In the genomic region with DNA sequence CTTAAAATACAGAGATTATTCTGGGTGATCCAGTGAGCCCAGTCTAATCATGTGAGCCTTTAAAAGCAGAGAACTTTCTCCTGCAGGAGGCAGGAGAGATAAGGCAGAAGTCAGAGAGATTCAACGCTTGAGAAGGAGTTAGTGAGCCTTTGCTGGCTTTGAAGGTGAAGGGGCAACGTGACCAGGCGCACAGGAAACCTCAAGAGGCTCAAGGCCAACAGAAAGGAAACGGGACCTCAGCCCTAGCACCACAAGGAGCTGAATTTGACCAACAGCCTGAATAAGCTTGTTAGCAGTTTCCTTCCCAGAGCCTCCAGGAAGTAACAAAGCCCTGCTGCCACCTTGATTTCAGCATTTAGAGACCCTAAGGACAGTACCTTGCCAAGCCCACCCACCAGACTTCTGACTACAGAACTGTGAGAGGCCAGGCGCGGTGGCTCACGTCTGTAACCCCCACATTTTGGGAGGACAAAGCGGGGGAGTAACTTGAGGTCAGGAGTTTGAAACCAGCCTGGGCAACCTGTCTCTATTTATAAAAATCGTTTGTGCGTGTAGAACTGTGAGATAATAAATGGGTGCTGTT, we compare ENCODE assay signal across 9 cellular contexts.
DNase-seq lines count a peak whose midpoint lies in the region; ATAC-seq and TF ChIP-seq lines count a peak whose summit lies in the region.
"Had no signal": no experiment of that assay in that cellular context is flagged by ENCODE, and none has a peak within 500 bp of the region (broad histone marks: within the 10 kb centered on the region; RNA-seq: fewer than 3 reads in every experiment).

No MANE protein-coding gene starts in this region.

- H3K4me3 ChIP-seq in AG09309 (ENCODE audit: control insufficient read depth, low read depth, low read length) = no peak overlapping the region
- no peak overlapping the region for H3K4me3 ChIP-seq in coronary artery
- H3K4me3 ChIP-seq: thoracic aorta had no signal

- H3K27ac ChIP-seq in coronary artery (no peak overlapping the region), substantia nigra (ENCODE audit: low read depth, low read length, poor library complexity, severe bottlenecking) (no peak overlapping the region)
- H3K27ac ChIP-seq: thoracic aorta had no signal

- peak overlapping the region; percentile 72 to 86 for H3K27ac Mint-ChIP-seq in stimulated activated naive CD8-positive, alpha-beta T cell treated with anti-CD3 and anti-CD28 coated beads, Interleukin-15, amount 100 ng/mL, for 72 hours

- H3K4me1 Mint-ChIP-seq in stimulated activated naive CD8-positive, alpha-beta T cell treated with anti-CD3 and anti-CD28 coated beads, Interleukin-15, amount 100 ng/mL, for 72 hours = peaks cover 19% of the 10 kb centered on the region

- TF ChIP-seq CTCF in AG09309 (IDR thresholded peaks at IDR 0.05; ENCODE audit: control insufficient read depth, insufficient read depth, low read depth, low read length, missing control alignments) = peak; percentile 48
- TF ChIP-seq CTCF in coronary artery (IDR thresholded peaks at IDR 0.05) = no peak

- peak overlapping the region; percentile 28 to 30 for H3K4me3 Mint-ChIP-seq in stimulated activated naive CD8-positive, alpha-beta T cell treated with anti-CD3 and anti-CD28 coated beads, Interleukin-15, amount 100 ng/mL, for 72 hours

- DNase-seq in AG09309 (ENCODE audit: low read depth) (no peak), fibroblast of peridontal ligament (ENCODE audit: extremely low read depth) (peak; percentile 33), coronary artery (ENCODE audit: low spot score) (no peak), substantia nigra (lab: John Stamatoyannopoulos, UW) (no peak)
- peak; percentile 26 to 59 for DNase-seq in stimulated activated naive CD8-positive, alpha-beta T cell treated with anti-CD3 and anti-CD28 coated beads, Interleukin-15, amount 100 ng/mL, for 72 hours

- H3K9me3 Mint-ChIP-seq in stimulated activated naive CD8-positive, alpha-beta T cell treated with anti-CD3 and anti-CD28 coated beads, Interleukin-15, amount 100 ng/mL, for 72 hours = no peaks in the 10 kb centered on the region

- peak; percentile 74 for ATAC-seq in GM18861 (IDR thresholded peaks at IDR 0.05; ENCODE audit: unreplicated experiment)
- peak; percentile 79 for ATAC-seq in HG03025 (IDR thresholded peaks at IDR 0.05; ENCODE audit: low FRiP score, unreplicated experiment)
- ATAC-seq in SK-N-SH treated with all-trans-retinoic acid at 6 μM for 48 hours = 0 out of 3 replicates have a peak, but pooled peaks have one; percentile 31
- ATAC-seq in stimulated activated naive CD8-positive, alpha-beta T cell treated with anti-CD3 and anti-CD28 coated beads, Interleukin-15, amount 100 ng/mL, for 72 hours = peak; percentile 91

- no peaks in the 10 kb centered on the region for H3K27me3 Mint-ChIP-seq in stimulated activated naive CD8-positive, alpha-beta T cell treated with anti-CD3 and anti-CD28 coated beads, Interleukin-15, amount 100 ng/mL, for 72 hours

TF ChIP-seq in SK-N-SH treated with all-trans-retinoic acid at 6 μM for 48 hours, 23 proteins besides CTCF, POLR2A, EP300 and RAD21:
- TF ChIP-seq ZNF565 (CRISPR knock-in tag; conservative IDR thresholded peaks at IDR 0.05; ENCODE audit: low read depth) (no peak), ZNF70 (CRISPR knock-in tag; IDR thresholded peaks at IDR 0.05) (no peak), OSR1 (CRISPR knock-in tag; IDR thresholded peaks at IDR 0.05) (no peak), BACH2 (CRISPR knock-in tag; IDR thresholded peaks at IDR 0.05; ENCODE audit: borderline replicate concordance) (no peak), ISL1 (CRISPR knock-in tag; IDR thresholded peaks at IDR 0.05) (no peak), ZFP30 (CRISPR knock-in tag; IDR thresholded peaks at IDR 0.05) (no peak), TOX (CRISPR knock-in tag; IDR thresholded peaks at IDR 0.05; ENCODE audit: borderline replicate concordance) (no peak), ZNF8 (CRISPR knock-in tag; IDR thresholded peaks at IDR 0.05) (no peak), GLIS3 (CRISPR knock-in tag; IDR thresholded peaks at IDR 0.05) (no peak)
- TF ChIP-seq, protein P1, sequence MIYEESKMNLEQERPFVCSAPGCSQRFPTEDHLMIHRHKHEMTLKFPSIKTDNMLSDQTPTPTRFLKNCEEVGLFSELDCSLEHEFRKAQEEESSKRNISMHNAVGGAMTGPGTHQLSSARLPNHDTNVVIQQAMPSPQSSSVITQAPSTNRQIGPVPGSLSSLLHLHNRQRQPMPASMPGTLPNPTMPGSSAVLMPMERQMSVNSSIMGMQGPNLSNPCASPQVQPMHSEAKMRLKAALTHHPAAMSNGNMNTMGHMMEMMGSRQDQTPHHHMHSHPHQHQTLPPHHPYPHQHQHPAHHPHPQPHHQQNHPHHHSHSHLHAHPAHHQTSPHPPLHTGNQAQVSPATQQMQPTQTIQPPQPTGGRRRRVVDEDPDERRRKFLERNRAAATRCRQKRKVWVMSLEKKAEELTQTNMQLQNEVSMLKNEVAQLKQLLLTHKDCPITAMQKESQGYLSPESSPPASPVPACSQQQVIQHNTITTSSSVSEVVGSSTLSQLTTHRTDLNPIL (CRISPR knock-in tag; IDR thresholded peaks at IDR 0.05; ENCODE audit: low read depth) = no peak
- TF ChIP-seq, protein P2, sequence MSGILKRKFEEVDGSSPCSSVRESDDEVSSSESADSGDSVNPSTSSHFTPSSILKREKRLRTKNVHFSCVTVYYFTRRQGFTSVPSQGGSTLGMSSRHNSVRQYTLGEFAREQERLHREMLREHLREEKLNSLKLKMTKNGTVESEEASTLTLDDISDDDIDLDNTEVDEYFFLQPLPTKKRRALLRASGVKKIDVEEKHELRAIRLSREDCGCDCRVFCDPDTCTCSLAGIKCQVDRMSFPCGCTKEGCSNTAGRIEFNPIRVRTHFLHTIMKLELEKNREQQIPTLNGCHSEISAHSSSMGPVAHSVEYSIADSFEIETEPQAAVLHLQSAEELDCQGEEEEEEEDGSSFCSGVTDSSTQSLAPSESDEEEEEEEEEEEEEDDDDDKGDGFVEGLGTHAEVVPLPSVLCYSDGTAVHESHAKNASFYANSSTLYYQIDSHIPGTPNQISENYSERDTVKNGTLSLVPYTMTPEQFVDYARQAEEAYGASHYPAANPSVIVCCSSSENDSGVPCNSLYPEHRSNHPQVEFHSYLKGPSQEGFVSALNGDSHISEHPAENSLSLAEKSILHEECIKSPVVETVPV (CRISPR knock-in tag; IDR thresholded peaks at IDR 0.05) = no peak
- TF ChIP-seq, protein P3, sequence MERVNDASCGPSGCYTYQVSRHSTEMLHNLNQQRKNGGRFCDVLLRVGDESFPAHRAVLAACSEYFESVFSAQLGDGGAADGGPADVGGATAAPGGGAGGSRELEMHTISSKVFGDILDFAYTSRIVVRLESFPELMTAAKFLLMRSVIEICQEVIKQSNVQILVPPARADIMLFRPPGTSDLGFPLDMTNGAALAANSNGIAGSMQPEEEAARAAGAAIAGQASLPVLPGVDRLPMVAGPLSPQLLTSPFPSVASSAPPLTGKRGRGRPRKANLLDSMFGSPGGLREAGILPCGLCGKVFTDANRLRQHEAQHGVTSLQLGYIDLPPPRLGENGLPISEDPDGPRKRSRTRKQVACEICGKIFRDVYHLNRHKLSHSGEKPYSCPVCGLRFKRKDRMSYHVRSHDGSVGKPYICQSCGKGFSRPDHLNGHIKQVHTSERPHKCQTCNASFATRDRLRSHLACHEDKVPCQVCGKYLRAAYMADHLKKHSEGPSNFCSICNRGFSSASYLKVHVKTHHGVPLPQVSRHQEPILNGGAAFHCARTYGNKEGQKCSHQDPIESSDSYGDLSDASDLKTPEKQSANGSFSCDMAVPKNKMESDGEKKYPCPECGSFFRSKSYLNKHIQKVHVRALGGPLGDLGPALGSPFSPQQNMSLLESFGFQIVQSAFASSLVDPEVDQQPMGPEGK (CRISPR knock-in tag; IDR thresholded peaks at IDR 0.05; ENCODE audit: borderline replicate concordance) = no peak
- TF ChIP-seq, protein P4, sequence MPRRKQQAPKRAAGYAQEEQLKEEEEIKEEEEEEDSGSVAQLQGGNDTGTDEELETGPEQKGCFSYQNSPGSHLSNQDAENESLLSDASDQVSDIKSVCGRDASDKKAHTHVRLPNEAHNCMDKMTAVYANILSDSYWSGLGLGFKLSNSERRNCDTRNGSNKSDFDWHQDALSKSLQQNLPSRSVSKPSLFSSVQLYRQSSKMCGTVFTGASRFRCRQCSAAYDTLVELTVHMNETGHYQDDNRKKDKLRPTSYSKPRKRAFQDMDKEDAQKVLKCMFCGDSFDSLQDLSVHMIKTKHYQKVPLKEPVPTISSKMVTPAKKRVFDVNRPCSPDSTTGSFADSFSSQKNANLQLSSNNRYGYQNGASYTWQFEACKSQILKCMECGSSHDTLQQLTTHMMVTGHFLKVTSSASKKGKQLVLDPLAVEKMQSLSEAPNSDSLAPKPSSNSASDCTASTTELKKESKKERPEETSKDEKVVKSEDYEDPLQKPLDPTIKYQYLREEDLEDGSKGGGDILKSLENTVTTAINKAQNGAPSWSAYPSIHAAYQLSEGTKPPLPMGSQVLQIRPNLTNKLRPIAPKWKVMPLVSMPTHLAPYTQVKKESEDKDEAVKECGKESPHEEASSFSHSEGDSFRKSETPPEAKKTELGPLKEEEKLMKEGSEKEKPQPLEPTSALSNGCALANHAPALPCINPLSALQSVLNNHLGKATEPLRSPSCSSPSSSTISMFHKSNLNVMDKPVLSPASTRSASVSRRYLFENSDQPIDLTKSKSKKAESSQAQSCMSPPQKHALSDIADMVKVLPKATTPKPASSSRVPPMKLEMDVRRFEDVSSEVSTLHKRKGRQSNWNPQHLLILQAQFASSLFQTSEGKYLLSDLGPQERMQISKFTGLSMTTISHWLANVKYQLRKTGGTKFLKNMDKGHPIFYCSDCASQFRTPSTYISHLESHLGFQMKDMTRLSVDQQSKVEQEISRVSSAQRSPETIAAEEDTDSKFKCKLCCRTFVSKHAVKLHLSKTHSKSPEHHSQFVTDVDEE (CRISPR knock-in tag; IDR thresholded peaks at IDR 0.05) = no peak

Comparison
In these comparisons a context has a peak if more than half of its experiments do, and no peak if none do; other contexts are left out.
1. DNase-seq: peak in fibroblast of peridontal ligament (single experiment) and stimulated activated naive CD8-positive, alpha-beta T cell treated with anti-CD3 and anti-CD28 coated beads, Interleukin-15, amount 100 ng/mL, for 72 hours (2 of 2); none in AG09309 (single experiment), coronary artery (single experiment) and substantia nigra (0 of 49).
2. ATAC-seq: peak in every context shown above with its lines; median percentile 91 in stimulated activated naive CD8-positive, alpha-beta T cell treated with anti-CD3 and anti-CD28 coated beads, Interleukin-15, amount 100 ng/mL, for 72 hours; 79 in HG03025; 74 in GM18861; 31 in SK-N-SH treated with all-trans-retinoic acid at 6 μM for 48 hours.